8 cellular contexts compared by ENCODE assay signal in genomic region chr2:182715121-182715895, GRCh38. TPM values are rescaled to one million over a fixed set of nuclear protein-coding genes. Genes with fewer than 3 reads are reported as not detected.
DNase-seq lines count a peak whose midpoint lies in the region; ATAC-seq and TF ChIP-seq lines count a peak whose summit lies in the region.

No MANE protein-coding gene starts in this region.

- peak overlapping the region; percentile 93 for H3K4me2 ChIP-seq in fibroblast of lung (ENCODE audit: extremely low read depth, insufficient read depth, low read length)

- peak overlapping the region; percentile 87 for H3K27ac ChIP-seq in fibroblast of lung (ENCODE audit: insufficient read depth, low read length)

- no peaks in the 10 kb centered on the region for H3K27me3 ChIP-seq in fibroblast of lung (ENCODE audit: control insufficient read depth, insufficient read depth, low read length)

- ATAC-seq in HG03378 (IDR thresholded peaks at IDR 0.05; ENCODE audit: unreplicated experiment), result peak; percentile 4

- peaks cover 11% of the 10 kb centered on the region for H3K79me2 ChIP-seq in fibroblast of lung (ENCODE audit: control insufficient read depth, insufficient read depth, low read length)

- H3K36me3 ChIP-seq in fibroblast of lung (ENCODE audit: control insufficient read depth, insufficient read depth, low read length), result no peaks in the 10 kb centered on the region

- intact Hi-C loops in head of caudate nucleus (cut with DNase I), result no loop called here

- H3K4me3 ChIP-seq in fibroblast of lung (replicated peaks in 1 of 4; ENCODE audit: control extremely low read depth in 1 of 4, insufficient read depth in 1 of 4, low read depth in 3 of 4, low read length in 4 of 4), result peak overlapping the region; percentile 93 to 99 (median 97)

- H3K4me1 ChIP-seq in fibroblast of lung (ENCODE audit: control insufficient read depth, extremely low read depth, insufficient read depth, low read length), result peaks cover 4% of the 10 kb centered on the region

- DNase-seq in DMS53 treated with DMSO at 0.1 percent for 48 hours (lab: John Stamatoyannopoulos, UW; ENCODE audit: unreplicated experiment) (peak; percentile 96), SIG-M5 (lab: John Stamatoyannopoulos, UW) (peak; percentile 69), fibroblast of lung (ENCODE audit: low read depth in 2 of 2) (peak; percentile 14 to 65), pons (ENCODE audit: low spot score) (peak; percentile 50), head of caudate nucleus (no peak)
- no peak for DNase-seq in stimulated activated CD8-positive, alpha-beta memory T cell treated with anti-CD3 and anti-CD28 coated beads, Interleukin-4, amount 100 ng/mL, for 48 hours
- no peak for DNase-seq in stimulated activated CD4-positive, alpha-beta T cell treated with anti-CD3 and anti-CD28 coated beads, Interleukin-4, amount 100 ng/mL, for 24 hours

- H4K20me1 ChIP-seq in fibroblast of lung (ENCODE audit: control insufficient read depth, extremely low read depth, insufficient read depth, low read length), result no peaks in the 10 kb centered on the region

- H3K9me3 ChIP-seq in fibroblast of lung (ENCODE audit: control insufficient read depth, insufficient read depth, low read depth, low read length), result no peaks in the 10 kb centered on the region

- peak overlapping the region; percentile 88 for H3K9ac ChIP-seq in fibroblast of lung (ENCODE audit: insufficient read depth, low read length)

- H2AFZ ChIP-seq in fibroblast of lung (ENCODE audit: low read length), result peak overlapping the region; percentile 98

- TF ChIP-seq CTCF in fibroblast of lung (conservative IDR thresholded peaks at IDR 0.05 in 1 of 2, IDR thresholded peaks at IDR 0.05 in 1 of 2; ENCODE audit: low read depth in 1 of 2, low read length in 2 of 2), result no peak

RNA-seq across cellular contexts. Expression of gene DNAJC10, which starts 0.7 kb away (rescaled TPM):
- 70.1 and 102 TPM in 2 replicates for total RNA-seq in fibroblast of lung
- polyA plus RNA-seq in fibroblast of lung, result 50.7 and 86.7 TPM in 2 replicates
- 57.0 and 94.0 TPM in 2 replicates for polyA plus RNA-seq in fibroblast of lung (2012)
- 4.9 and 5.3 TPM in 2 replicates for polyA minus RNA-seq in fibroblast of lung (ENCODE audit: low replicate concordance)

Comparison
In these comparisons a context has a peak if more than half of its experiments do, and no peak if none do; other contexts are left out.
1. DNase-seq: peak in DMS53 treated with DMSO at 0.1 percent for 48 hours (single experiment), SIG-M5 (single experiment), fibroblast of lung (2 of 2) and pons (single experiment); none in stimulated activated CD8-positive, alpha-beta memory T cell treated with anti-CD3 and anti-CD28 coated beads, Interleukin-4, amount 100 ng/mL, for 48 hours (single experiment), head of caudate nucleus (0 of 42) and stimulated activated CD4-positive, alpha-beta T cell treated with anti-CD3 and anti-CD28 coated beads, Interleukin-4, amount 100 ng/mL, for 24 hours (single experiment).